ENCODE assay signal across 25 cellular contexts in the genomic region with DNA sequence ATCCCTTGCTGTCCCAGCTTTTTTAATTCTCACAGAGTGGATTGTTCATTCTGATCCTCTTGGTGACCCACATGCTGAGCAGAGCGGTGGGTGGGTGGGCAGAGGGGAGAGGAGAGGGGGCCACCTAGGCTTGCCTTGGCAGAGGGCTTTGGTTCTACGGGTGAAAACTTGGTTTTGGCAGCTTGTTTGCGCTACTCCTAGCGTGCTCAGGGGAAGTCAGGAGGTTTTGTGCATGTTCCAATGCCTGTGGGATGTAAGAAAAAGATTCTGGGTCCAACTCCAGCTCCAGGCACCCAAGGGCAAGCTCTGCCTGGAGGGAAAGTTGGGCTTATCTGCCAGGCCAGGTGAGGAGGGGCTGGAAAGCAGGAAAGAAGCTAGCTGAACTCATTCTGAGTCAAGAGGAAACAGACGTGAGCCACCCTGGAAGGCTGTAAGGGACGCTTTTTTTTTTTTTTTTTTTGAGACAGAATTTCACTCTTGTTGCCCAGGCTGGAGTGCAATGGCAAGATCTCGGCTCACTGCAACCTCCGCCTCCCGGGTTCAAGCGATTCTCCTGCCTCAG.
DNase-seq lines count a peak whose midpoint lies in the region; ATAC-seq and TF ChIP-seq lines count a peak whose summit lies in the region.
"Had no signal": no experiment of that assay in that cellular context is flagged by ENCODE, and none has a peak within 500 bp of the region (broad histone marks: within the 10 kb centered on the region; RNA-seq: fewer than 3 reads in every experiment).

No MANE protein-coding gene starts in this region.

- H4K8ac ChIP-seq in mesendoderm (ENCODE audit: low read depth, low read length) = no peak overlapping the region

- intact Hi-C loops in CD14-positive monocyte (cut with micrococcal nuclease) = no loop called here

- H2BK15ac ChIP-seq in mesendoderm (replicated peaks; ENCODE audit: low read depth) = no peak overlapping the region

- H3K4me2 ChIP-seq in mesendoderm (ENCODE audit: low read length) = no peak overlapping the region
- H3K4me2 ChIP-seq: PC-9 had no signal

- H3K27ac Mint-ChIP-seq in CD14-positive monocyte = no peak overlapping the region
- H3K27ac Mint-ChIP-seq: CD8-positive, alpha-beta T cell had no signal

- peak overlapping the region; percentile 72 for H3K18ac ChIP-seq in mesendoderm (ENCODE audit: low read length)

- peaks cover 0 to 6% (median 0%) of the 10 kb centered on the region in 7 donors for H3K9me3 Mint-ChIP-seq in CD14-positive monocyte
- H3K9me3 Mint-ChIP-seq: CD8-positive, alpha-beta T cell had no signal

- no CpG with 5 or more reads among the region's 10 CpGs for WGBS in mesendoderm (ENCODE audit: extremely low coverage, insufficient coverage, low lambda C conversion rate)

- no peak for ATAC-seq in HG02798 (IDR thresholded peaks at IDR 0.05; ENCODE audit: poor library complexity, unreplicated experiment)
- ATAC-seq: CD8-positive, alpha-beta T cell; gastroesophageal sphincter had no signal

- no peak overlapping the region for H3K4me3 Mint-ChIP-seq in CD14-positive monocyte
- H3K4me3 Mint-ChIP-seq: CD8-positive, alpha-beta T cell had no signal

- no peaks in the 10 kb centered on the region for H3K4me1 Mint-ChIP-seq in CD14-positive monocyte

- H2BK5ac ChIP-seq in mesendoderm (ENCODE audit: low read length) = no peak overlapping the region

- H3K36me3 Mint-ChIP-seq in CD14-positive monocyte = no peaks in the 10 kb centered on the region
- H3K36me3 Mint-ChIP-seq: CD8-positive, alpha-beta T cell had no signal

- H4K5ac ChIP-seq in mesendoderm (ENCODE audit: low read length) = no peak overlapping the region

- no peak for TF ChIP-seq CTCF in CD14-positive monocyte (IDR thresholded peaks at IDR 0.05)

- no peaks in the 10 kb centered on the region for H3K27me3 ChIP-seq in NT2/D1 (ENCODE audit: insufficient read depth, insufficient read length)
- no peaks in the 10 kb centered on the region for H3K27me3 ChIP-seq in mesendoderm (ENCODE audit: insufficient read depth, low read length, poor library complexity)
- H3K27me3 ChIP-seq: brain microvascular endothelial cell, SJCRH30 had no signal

- H3K36me3 ChIP-seq in NT2/D1 (ENCODE audit: insufficient read depth, insufficient read length, low read length) (no peaks in the 10 kb centered on the region), mesendoderm (ENCODE audit: control insufficient read depth, insufficient read depth, low read length) (no peaks in the 10 kb centered on the region)
- H3K36me3 ChIP-seq: brain microvascular endothelial cell, gastroesophageal sphincter, neutrophil, SJCRH30 had no signal

- no peak overlapping the region for H3K23ac ChIP-seq in mesendoderm (ENCODE audit: low read length)

- peak overlapping the region; percentile 32 for H3K9ac ChIP-seq in NT2/D1 (ENCODE audit: insufficient read length, low read depth)
- H3K9ac ChIP-seq in mesendoderm (ENCODE audit: low read length) = peak overlapping the region; percentile 6

- H3K4me1 ChIP-seq in NT2/D1 (ENCODE audit: insufficient read depth, insufficient read length) (peaks cover 16% of the 10 kb centered on the region), mesendoderm (ENCODE audit: control insufficient read depth, low read depth, low read length) (peaks cover 11% of the 10 kb centered on the region)
- H3K4me1 ChIP-seq: gastroesophageal sphincter, SJCRH30 had no signal

- H3K27ac ChIP-seq in mesendoderm (ENCODE audit: low read depth, low read length) = no peak overlapping the region
- H3K27ac ChIP-seq: brain microvascular endothelial cell, gastroesophageal sphincter, neutrophil, PC-9, SJCRH30 had no signal

- H3K79me2 ChIP-seq in mesendoderm (ENCODE audit: control insufficient read depth, insufficient read depth, low read length) = no peaks in the 10 kb centered on the region

- DNase-seq in Daoy (ENCODE audit: low read depth) = peak; percentile 77
- no peak for DNase-seq in NT2/D1 (ENCODE audit: low read depth, low spot score)
- DNase-seq in dermis blood vessel endothelial cell = peak; percentile 53
- DNase-seq in mesendoderm = peak; percentile 25
- no peak for DNase-seq in CD14-positive monocyte (ENCODE audit: low spot score)
- DNase-seq in RPMI8226 = no peak
- DNase-seq in stimulated activated CD4-positive, alpha-beta T cell treated with anti-CD3 and anti-CD28 coated beads, Interleukin-4, amount 100 ng/mL, for 1 hour = no peak
- DNase-seq: activated CD4-positive, CD25-positive, alpha-beta regulatory T cell treated with anti-CD3 and anti-CD28 coated beads, Interleukin-2, amount 50 U/mL, for 72 hours; activated gamma-delta T cell; activated T-cell treated with anti-CD3 and anti-CD28 coated beads, Interleukin-2, amount 50 U/mL, for 1 hour; brain microvascular endothelial cell; CD8-positive, alpha-beta T cell; effector memory CD4-positive, alpha-beta T cell; GF-D8; GOT3; NCI-H1105 treated with DMSO at 0.1 percent for 48 hours; NCI-H2029 treated with DMSO at 0.1 percent for 48 hours; NCI-H446 treated with DMSO at 0.1 percent for 48 hours; PC-9; SJCRH30; trophoblast cell had no signal

- peaks cover 9 to 25% (median 16%) of the 10 kb centered on the region in 3 donors for H3K27me3 Mint-ChIP-seq in CD14-positive monocyte (ENCODE audit: low read depth in 3 of 3)

- H3K4me3 ChIP-seq in NT2/D1 (ENCODE audit: insufficient read length, low read depth) (no peak overlapping the region), mesendoderm (ENCODE audit: low read length) (no peak overlapping the region)
- H3K4me3 ChIP-seq: gastroesophageal sphincter, lung, PC-9, SJCRH30 had no signal

- H3K4ac ChIP-seq in mesendoderm (ENCODE audit: low read depth, low read length) = no peak overlapping the region

- no peaks in the 10 kb centered on the region for H3K79me1 ChIP-seq in mesendoderm (ENCODE audit: low read length)

- no peak overlapping the region for H2AK5ac ChIP-seq in mesendoderm (ENCODE audit: low read length)

- peak overlapping the region; percentile 56 for H3K56ac ChIP-seq in mesendoderm (ENCODE audit: low read length)

- no peak overlapping the region for H2BK120ac ChIP-seq in mesendoderm (ENCODE audit: low read depth, low read length)

- H3K9me3 ChIP-seq in NT2/D1 (ENCODE audit: insufficient read depth, low read length) = no peaks in the 10 kb centered on the region
- H3K9me3 ChIP-seq: gastroesophageal sphincter, neutrophil, SJCRH30 had no signal

Comparison
In these comparisons a context has a peak if more than half of its experiments do, and no peak if none do; other contexts are left out.
1. DNase-seq: peak in Daoy (single experiment), dermis blood vessel endothelial cell (single experiment) and mesendoderm (single experiment); none in NT2/D1 (single experiment), CD14-positive monocyte (single experiment), RPMI8226 (single experiment) and stimulated activated CD4-positive, alpha-beta T cell treated with anti-CD3 and anti-CD28 coated beads, Interleukin-4, amount 100 ng/mL, for 1 hour (single experiment).